ENCODE assay signal across 11 cellular contexts in the genomic region with DNA sequence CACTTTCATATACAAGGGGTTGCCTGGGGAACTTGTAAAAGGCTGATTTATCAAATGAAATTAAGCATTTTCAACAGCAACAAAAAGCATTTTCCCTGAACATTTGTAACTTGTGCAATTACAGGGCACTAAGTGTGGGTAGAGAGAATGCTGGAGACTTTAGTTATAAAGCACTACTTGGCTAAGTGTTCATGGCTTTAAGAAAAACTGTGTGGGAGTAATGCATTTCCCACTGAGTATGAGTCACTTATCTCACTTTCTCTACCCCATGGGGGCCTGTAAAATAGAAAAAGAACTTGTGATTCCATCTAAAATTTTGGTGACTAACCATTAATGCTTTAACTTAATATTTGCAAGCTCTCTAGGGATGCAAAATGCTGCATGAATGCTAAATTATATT.
DNase-seq lines count a peak whose midpoint lies in the region; ATAC-seq lines count a peak whose summit lies in the region.
"Had no signal": no experiment of that assay in that cellular context is flagged by ENCODE, and none has a peak within 500 bp of the region (broad histone marks: within the 10 kb centered on the region; RNA-seq: fewer than 3 reads in every experiment).

No MANE protein-coding gene starts in this region.

- no peak overlapping the region for H2AFZ ChIP-seq in GM23248

- H3K9me3 ChIP-seq in GM23248 (ENCODE audit: low read depth) = no peaks in the 10 kb centered on the region

- H3K36me3 Mint-ChIP-seq in T-cell = no peaks in the 10 kb centered on the region

- no peak overlapping the region for H3K4me2 ChIP-seq in GM23248 (ENCODE audit: unreplicated experiment)

- ATAC-seq in GM18502 (IDR thresholded peaks at IDR 0.05; ENCODE audit: poor library complexity, unreplicated experiment) (peak; percentile 70), T-cell (replicated peaks in 1 of 4) (no peak)

- H3K27me3 Mint-ChIP-seq in T-cell = peaks cover 0 to 2% of the 10 kb centered on the region in 2 donors

- no peak overlapping the region for H3K27ac ChIP-seq in GM23248
- H3K27ac ChIP-seq: coronary artery, stomach had no signal

- no peaks in the 10 kb centered on the region for H4K20me1 ChIP-seq in GM23248 (ENCODE audit: insufficient read depth)

- in situ Hi-C loops in GM23248 (cut with MboI) = no loop called here

- POLR2A ChIA-PET in T-cell (lab: Charles Lee) = interaction anchor here in 1 of 2 donors (0.6 kb wide), 1 partner anchor 24 kb away, joined by 3 read pairs; no protein-coding TSS in a partner anchor

- H3K36me3 ChIP-seq in GM23248 (ENCODE audit: low read depth) = no peaks in the 10 kb centered on the region
- H3K36me3 ChIP-seq: stomach had no signal

- no peaks in the 10 kb centered on the region for H3K9me2 ChIP-seq in GM23248 (ENCODE audit: insufficient read depth)

- H3K9ac ChIP-seq in GM23248 = no peak overlapping the region

- H3K79me2 ChIP-seq in GM23248 (ENCODE audit: insufficient read depth) = no peaks in the 10 kb centered on the region

- H3K9me3 Mint-ChIP-seq in T-cell = peaks cover 0 to 4% (median 0%) of the 10 kb centered on the region in 3 donors

- peak; percentile 69 for DNase-seq in GM23248
- DNase-seq in OCI-M1 (lab: John Stamatoyannopoulos, UW) = peak; percentile 54
- peak; percentile 48 for DNase-seq in middle frontal gyrus (ENCODE audit: extremely low spot score, low spot score)
- DNase-seq in HCEC 1CT = no peak
- DNase-seq in NAMALWA (ENCODE audit: low spot score) = no peak
- DNase-seq in T-cell = no peak
- no peak for DNase-seq in midbrain (lab: John Stamatoyannopoulos, UW)
- DNase-seq: KBM-7, stomach had no signal

- H3K27ac Mint-ChIP-seq in T-cell = no peak overlapping the region

- no peaks in the 10 kb centered on the region for H3K27me3 ChIP-seq in GM23248 (replicated peaks; ENCODE audit: insufficient read depth)
- H3K27me3 ChIP-seq: stomach had no signal

- no peaks in the 10 kb centered on the region for H3K4me1 Mint-ChIP-seq in T-cell

- CTCF ChIA-PET in T-cell (lab: Charles Lee) = no interaction called here

- no peak overlapping the region for H3K4me3 Mint-ChIP-seq in T-cell

- H3K4me1 ChIP-seq in GM23248 (ENCODE audit: insufficient read depth) = peaks cover 7% of the 10 kb centered on the region
- H3K4me1 ChIP-seq: stomach had no signal

- H3K4me3 ChIP-seq in GM23248 = no peak overlapping the region
- H3K4me3 ChIP-seq: coronary artery, stomach had no signal

- no peaks in the 10 kb centered on the region for H3F3A ChIP-seq in GM23248 (ENCODE audit: insufficient read depth)

Comparison
In these comparisons a context has a peak if more than half of its experiments do, and no peak if none do; other contexts are left out.
1. DNase-seq: peak in GM23248 (single experiment), OCI-M1 (single experiment) and middle frontal gyrus (single experiment); none in HCEC 1CT (single experiment), NAMALWA (single experiment), T-cell (0 of 34) and midbrain (single experiment).